In the genomic region with DNA sequence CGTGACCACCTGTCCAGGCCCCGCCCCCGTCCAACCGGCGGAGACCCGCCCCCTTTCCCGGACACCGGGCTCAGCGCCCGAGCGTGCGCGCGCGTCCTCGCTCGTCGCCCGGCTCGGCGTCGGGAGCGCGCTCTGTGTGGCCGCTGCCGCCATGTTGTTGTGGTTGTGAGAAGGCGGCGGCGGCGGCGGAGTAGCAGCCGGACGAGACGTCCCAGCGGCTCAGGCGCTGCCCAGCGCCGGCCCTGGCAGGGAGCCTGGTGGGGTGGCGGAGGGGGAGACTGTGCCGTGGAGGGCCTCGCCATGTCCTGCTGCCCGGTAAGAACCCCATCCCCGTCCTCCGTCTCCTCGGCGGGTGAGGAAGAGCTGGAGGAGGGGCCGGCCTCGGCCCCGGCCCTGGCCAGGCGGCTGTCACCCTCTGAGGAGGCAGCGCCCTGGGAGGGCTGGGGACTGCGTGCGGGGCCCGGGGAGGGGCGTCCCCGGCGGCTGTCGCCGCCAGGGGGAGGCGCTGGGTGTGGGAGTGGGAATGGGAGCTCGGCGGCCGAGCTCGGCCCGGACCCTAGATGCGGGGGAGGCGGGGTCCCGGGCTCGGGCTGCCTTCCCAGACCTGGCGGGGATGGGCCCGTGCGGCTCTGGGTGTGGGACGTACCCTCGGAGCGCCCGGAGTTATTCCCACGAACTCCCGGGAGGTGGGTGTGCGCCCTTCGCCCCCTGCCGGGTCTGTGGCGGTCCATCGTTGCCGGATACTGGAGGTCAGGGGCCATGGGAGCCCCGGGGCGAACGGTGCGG, we compare ENCODE assay signal across 8 cellular contexts. TPM values are rescaled to one million over a fixed set of nuclear protein-coding genes. Genes with fewer than 3 reads are reported as not detected.
A peak's percentile ranks its signal among the peaks of the same experiment; 100 is the strongest.
DNase-seq lines count a peak whose midpoint lies in the region; ATAC-seq and TF ChIP-seq lines count a peak whose summit lies in the region.

A gene (plus strand): TSS at position 130 of the 786 bp plus-strand sequence. CDS start 87,886 bp downstream, outside the sequence.

- WGBS in gastroesophageal sphincter (ENCODE audit: low coverage in 1 of 2), 2 donors = 0% methylated on average over 1 of the region's 88 CpGs; no CpG with 5 or more reads in 1 of the 2 donors

- no peaks in the 10 kb centered on the region for H3K27me3 ChIP-seq in DND-41 (ENCODE audit: insufficient read depth, low read length, poor library complexity)
- H3K27me3 ChIP-seq in gastroesophageal sphincter = no peaks in the 10 kb centered on the region

- H3K27ac Mint-ChIP-seq in activated naive CD4-positive, alpha-beta T cell treated with anti-CD3 and anti-CD28 coated beads for 36 hours = peak within 1 kb of the TSS; percentile 78

- peak within 1 kb of the TSS; percentile 94 for H2AFZ ChIP-seq in DND-41 (ENCODE audit: low read depth, low read length)

- no peaks in the 10 kb centered on the region for H3K9me3 ChIP-seq in DND-41 (ENCODE audit: insufficient read depth, low read length, severe bottlenecking)
- no peaks in the 10 kb centered on the region for H3K9me3 ChIP-seq in gastroesophageal sphincter

- peak; percentile 83 for ATAC-seq in DND-41 (ENCODE audit: insufficient read depth, low read depth)
- ATAC-seq in GM21786 (IDR thresholded peaks at IDR 0.05; ENCODE audit: unreplicated experiment) = peak; percentile 58
- ATAC-seq in gastroesophageal sphincter = peak; percentile 90

- peak within 1 kb of the TSS; percentile 77 for H3K27ac ChIP-seq in DND-41 (ENCODE audit: low read length)
- H3K27ac ChIP-seq in gastroesophageal sphincter = peak within 1 kb of the TSS; percentile 78 to 99 (median 90)
- H3K27ac ChIP-seq in substantia nigra (ENCODE audit: low read depth, low read length, poor library complexity, severe bottlenecking) = peak within 1 kb of the TSS; percentile 95

- TF ChIP-seq CTCF in DND-41 (IDR thresholded peaks at IDR 0.05; ENCODE audit: borderline replicate concordance, extremely low read depth, low read length, poor library complexity, severe bottlenecking) (peak; percentile 42), gastroesophageal sphincter (IDR thresholded peaks at IDR 0.05) (peak in 3 of 4 experiments; percentile 30 to 76 (median 36))

- no peak for TF ChIP-seq EP300 in gastroesophageal sphincter (IDR thresholded peaks at IDR 0.05)

- peaks cover 7% of the 10 kb centered on the region for H3K4me1 Mint-ChIP-seq in activated naive CD4-positive, alpha-beta T cell treated with anti-CD3 and anti-CD28 coated beads for 36 hours (ENCODE audit: low read depth)

- H3K27me3 Mint-ChIP-seq in activated naive CD4-positive, alpha-beta T cell treated with anti-CD3 and anti-CD28 coated beads for 36 hours (ENCODE audit: low read depth) = no peaks in the 10 kb centered on the region

- H3K9me3 Mint-ChIP-seq in activated naive CD4-positive, alpha-beta T cell treated with anti-CD3 and anti-CD28 coated beads for 36 hours = no peaks in the 10 kb centered on the region

- H3K4me3 Mint-ChIP-seq in activated naive CD4-positive, alpha-beta T cell treated with anti-CD3 and anti-CD28 coated beads for 36 hours = peak within 1 kb of the TSS; percentile 89

- peaks cover 51% of the 10 kb centered on the region for H3K79me2 ChIP-seq in DND-41 (ENCODE audit: insufficient read depth, low read length)

- H3K9ac ChIP-seq in DND-41 (ENCODE audit: low read depth, low read length) = peak within 1 kb of the TSS; percentile 98

- peaks cover 7% of the 10 kb centered on the region; the same call in 1 of the 2 replicates for H3K36me3 ChIP-seq in DND-41 (ENCODE audit: insufficient read depth, low read length)
- no peaks in the 10 kb centered on the region for H3K36me3 ChIP-seq in gastroesophageal sphincter

- H3K4me1 ChIP-seq in DND-41 (ENCODE audit: insufficient read depth, low read length) = peaks cover 33% of the 10 kb centered on the region
- peaks cover 5 to 45% (median 27%) of the 10 kb centered on the region in 3 donors for H3K4me1 ChIP-seq in gastroesophageal sphincter

- intact Hi-C loops in activated naive CD4-positive, alpha-beta T cell treated with anti-CD3 and anti-CD28 coated beads for 36 hours (cut with micrococcal nuclease) = loop anchor here (1.0 to 5.0 kb wide), 3 partner anchors 45 to 281 kb away; a partner anchor contains a TSS

- peak; percentile 61 to 66 for TF ChIP-seq POLR2A in gastroesophageal sphincter (IDR thresholded peaks at IDR 0.05)

- no peaks in the 10 kb centered on the region for H3K36me3 Mint-ChIP-seq in activated naive CD4-positive, alpha-beta T cell treated with anti-CD3 and anti-CD28 coated beads for 36 hours (ENCODE audit: low read depth)

- H4K20me1 ChIP-seq in DND-41 (ENCODE audit: insufficient read depth, low read length) = peaks cover 26% of the 10 kb centered on the region

- H3K4me2 ChIP-seq in DND-41 (ENCODE audit: insufficient read depth, low read length) = peak within 1 kb of the TSS; percentile 95

- DNase-seq in DND-41 = peak; percentile 92
- DNase-seq in LoVo (ENCODE audit: low spot score) = peak; percentile 88
- DNase-seq in SK-N-DZ (ENCODE audit: low spot score) = peak; percentile 90
- peak; percentile 95 for DNase-seq in activated naive CD4-positive, alpha-beta T cell treated with anti-CD3 and anti-CD28 coated beads for 36 hours
- DNase-seq in non-pigmented ciliary epithelial cell (ENCODE audit: low read depth) = peak; percentile 51
- peak; percentile 50 to 96 (median 86) for DNase-seq in substantia nigra (lab: John Stamatoyannopoulos, UW)

- peak within 1 kb of the TSS; percentile 100 for H3K4me3 ChIP-seq in DND-41 (ENCODE audit: low read depth in 1 of 2, low read length in 2 of 2)
- peak within 1 kb of the TSS; percentile 61 to 71 for H3K4me3 ChIP-seq in gastroesophageal sphincter

- CTCF ChIA-PET in activated naive CD4-positive, alpha-beta T cell treated with anti-CD3 and anti-CD28 coated beads for 36 hours (lab: Charles Lee) = no interaction called here

RNA-seq across cellular contexts. Expression of the gene that starts here (rescaled TPM):
- 12.9 and 14.4 TPM in 2 replicates for polyA plus RNA-seq in SK-N-DZ (2014; cell fraction: cytosol; rRNA removed)
- polyA plus RNA-seq in SK-N-DZ (2014; cell fraction: nucleus; rRNA removed) = 22.5 and 32.4 TPM in 2 replicates
- total RNA-seq in activated naive CD4-positive, alpha-beta T cell treated with anti-CD3 and anti-CD28 coated beads for 36 hours = 10 to 100 TPM; 26.0 to 27.1 TPM
- 10 to 100 TPM; 34.9 to 45.9 (median 41.9) TPM for total RNA-seq in gastroesophageal sphincter

Comparison
In these comparisons a context has a peak if more than half of its experiments do, and no peak if none do; other contexts are left out.
1. Peak in every context shown above with its lines: DNase-seq, ATAC-seq, H3K4me3 ChIP-seq and H3K27ac ChIP-seq.